26 cellular contexts compared by ENCODE assay signal in the genomic region with DNA sequence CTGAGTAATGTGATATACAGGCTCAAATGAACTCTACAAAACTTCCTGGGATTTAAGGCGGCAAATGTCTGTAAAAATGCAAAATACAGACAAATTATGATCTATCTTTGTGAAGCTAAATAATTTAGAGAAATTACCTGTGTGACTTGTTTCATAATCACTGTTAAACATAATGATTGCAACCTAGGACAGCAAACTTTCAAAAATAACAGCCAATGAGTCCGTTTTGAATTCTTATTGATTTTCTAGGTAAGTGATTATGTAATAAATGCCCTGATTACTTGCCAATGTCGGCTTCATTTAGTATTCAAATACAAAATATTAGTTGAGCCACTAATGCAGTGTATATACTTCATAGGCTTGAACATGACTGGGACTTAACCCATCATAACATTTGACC.
DNase-seq lines count a peak whose midpoint lies in the region; ATAC-seq, FAIRE-seq and TF ChIP-seq lines count a peak whose summit lies in the region.
"Had no signal": no experiment of that assay in that cellular context is flagged by ENCODE, and none has a peak within 500 bp of the region (broad histone marks: within the 10 kb centered on the region; RNA-seq: fewer than 3 reads in every experiment).

No MANE protein-coding gene starts in this region.

- FAIRE-seq in TTC549 (lab: Jason Lieb, UNC): peak; percentile 13
- FAIRE-seq: A204.1, GM12878, GM12892, GM18507, GM19239 had no signal

- ATAC-seq in left lobe of liver: peak; percentile 66
- ATAC-seq in GM18511 (IDR thresholded peaks at IDR 0.05; ENCODE audit: unreplicated experiment): no peak
- no peak for ATAC-seq in HG02981 (IDR thresholded peaks at IDR 0.05; ENCODE audit: unreplicated experiment)
- ATAC-seq: GM12878 had no signal

- H3K4me2 ChIP-seq in smooth muscle cell: no peak overlapping the region

- no peak overlapping the region for H3K9ac ChIP-seq in smooth muscle cell (ENCODE audit: low read depth)
- H3K9ac ChIP-seq: BLaER1 had no signal

- H3F3A ChIP-seq in smooth muscle cell (ENCODE audit: low read depth): no peaks in the 10 kb centered on the region

- no peaks in the 10 kb centered on the region for H3K36me3 ChIP-seq in smooth muscle cell (ENCODE audit: low read depth)
- H3K36me3 ChIP-seq: BE2C, BLaER1 had no signal

- no peak for TF ChIP-seq CTCF in smooth muscle cell (IDR thresholded peaks at IDR 0.05; ENCODE audit: borderline replicate concordance, insufficient read depth, poor library complexity, severe bottlenecking)

- no peak overlapping the region for H3K4me3 ChIP-seq in smooth muscle cell
- H3K4me3 ChIP-seq: BLaER1, GM12878 had no signal

- H3K9me3 ChIP-seq in smooth muscle cell (replicated peaks; ENCODE audit: low read depth): no peaks in the 10 kb centered on the region
- H3K9me3 ChIP-seq: BE2C had no signal

- no peak overlapping the region for H2AFZ ChIP-seq in smooth muscle cell (ENCODE audit: low read depth)

- 88% methylated on average over 3 of the region's 3 CpGs for WGBS in smooth muscle cell (ENCODE audit: low lambda C conversion rate)

- peak overlapping the region; percentile 89 for H3K27ac ChIP-seq in smooth muscle cell (ENCODE audit: low read depth)

- no peaks in the 10 kb centered on the region for H3K79me2 ChIP-seq in smooth muscle cell (ENCODE audit: low read depth)

- DNase-seq in left lobe of liver (ENCODE audit: low spot score) (no peak), smooth muscle cell (lab: John Stamatoyannopoulos, UW; ENCODE audit: unreplicated experiment) (no peak)
- DNase-seq: 8988T; ACHN; BE2C; C1 segment of cervical spinal cord; CD4-positive, alpha-beta memory T cell; CD4-positive, CD25-positive, alpha-beta regulatory T cell; CD8-positive, alpha-beta memory T cell; COR-L47; DMS 273 treated with DMSO at 0.1 percent for 48 hours; DMS153; DMS53; DMS79; DND-41; EL; GDM1 had no signal

- no peaks in the 10 kb centered on the region for H3K27me3 ChIP-seq in smooth muscle cell (ENCODE audit: low read depth)
- H3K27me3 ChIP-seq: BE2C, BLaER1 had no signal

- H4K20me1 ChIP-seq in smooth muscle cell (ENCODE audit: low read depth): no peaks in the 10 kb centered on the region
- H4K20me1 ChIP-seq: BLaER1 had no signal

- peaks cover 4% of the 10 kb centered on the region for H3K4me1 ChIP-seq in smooth muscle cell (ENCODE audit: low read depth)
- H3K4me1 ChIP-seq: BE2C had no signal
